11 cellular contexts compared by ENCODE assay signal in the genomic region with DNA sequence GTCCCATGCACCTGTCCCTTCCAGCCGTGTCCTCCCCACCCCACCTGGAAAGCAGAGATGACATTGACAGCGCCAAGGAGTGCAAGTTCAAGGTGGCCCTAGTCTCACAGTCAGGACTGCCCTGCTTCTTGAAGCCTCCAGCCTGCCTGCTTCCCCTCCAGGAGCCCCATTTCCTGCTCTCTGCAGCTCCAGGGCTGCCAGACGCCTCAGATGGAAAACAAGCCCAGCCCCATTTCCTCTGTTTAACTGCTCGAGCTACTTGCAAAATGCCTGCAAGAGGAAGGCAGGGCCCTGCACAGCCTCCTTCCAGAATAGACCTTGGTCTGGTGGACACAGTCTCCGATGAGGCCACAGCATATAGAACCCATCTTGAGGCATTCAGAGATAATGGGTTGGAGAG. TPM values are rescaled to one million over a fixed set of nuclear protein-coding genes. Genes with fewer than 3 reads are reported as not detected.
DNase-seq lines count a peak whose midpoint lies in the region; ATAC-seq and TF ChIP-seq lines count a peak whose summit lies in the region.
"Had no signal": no experiment of that assay in that cellular context is flagged by ENCODE, and none has a peak within 500 bp of the region (broad histone marks: within the 10 kb centered on the region; RNA-seq: fewer than 3 reads in every experiment).

No MANE protein-coding gene starts in this region.

- no peaks in the 10 kb centered on the region for H3K9me2 ChIP-seq in hepatocyte (replicated peaks; ENCODE audit: insufficient read depth)

- H3K4me1 Mint-ChIP-seq in T-helper 2 cell treated with Interferon-gamma antibody and Interleukin-4, amounts not matched to agents 5 μg/mL and 100 μg/mL, for 36 hours (ENCODE audit: low read depth) = peaks cover 59% of the 10 kb centered on the region

- POLR2A ChIA-PET in A673 (lab: Charles Lee; ENCODE audit: low non-redundant PET) = interaction anchor here (0.5 kb wide), 1 partner anchor 219 kb away, joined by 10 read pairs; no protein-coding TSS in a partner anchor

- no peaks in the 10 kb centered on the region for H3K79me2 ChIP-seq in hepatocyte

- H3K4me3 Mint-ChIP-seq in T-helper 2 cell treated with Interferon-gamma antibody and Interleukin-4, amounts not matched to agents 5 μg/mL and 100 μg/mL, for 36 hours = peak overlapping the region; percentile 30

- H3K27me3 Mint-ChIP-seq in T-helper 2 cell treated with Interferon-gamma antibody and Interleukin-4, amounts not matched to agents 5 μg/mL and 100 μg/mL, for 36 hours (ENCODE audit: low read depth) = peaks cover 6% of the 10 kb centered on the region

- no peaks in the 10 kb centered on the region for H3K36me3 ChIP-seq in A673 (ENCODE audit: insufficient read depth, low read length, poor library complexity, severe bottlenecking)
- H3K36me3 ChIP-seq in hepatocyte (replicated peaks; ENCODE audit: insufficient read depth, low read depth) = no peaks in the 10 kb centered on the region
- H3K36me3 ChIP-seq in testis (ENCODE audit: low read depth, missing control alignments) = no peaks in the 10 kb centered on the region

- H3K4me2 ChIP-seq in hepatocyte = no peak overlapping the region

- TF ChIP-seq CTCF in A673 (conservative IDR thresholded peaks at IDR 0.05; ENCODE audit: low read depth, low read length) (no peak), hepatocyte (IDR thresholded peaks at IDR 0.05; ENCODE audit: poor library complexity) (no peak), testis (IDR thresholded peaks at IDR 0.05) (no peak)

- H4K20me1 ChIP-seq in hepatocyte (ENCODE audit: insufficient read depth, poor library complexity, severe bottlenecking) = no peaks in the 10 kb centered on the region

- H3K27ac ChIP-seq in A673 (ENCODE audit: low read depth, low read length, poor library complexity, severe bottlenecking) (peak overlapping the region; percentile 43), hepatocyte (peak overlapping the region; percentile 42), testis (no peak overlapping the region)

- no TSS peak for BruUV-seq in A673 (replicated peaks; lab: Mats Ljungman, UMichigan)

- no peaks in the 10 kb centered on the region for H3K27me3 ChIP-seq in A673 (replicated peaks; ENCODE audit: insufficient read depth, low read depth, low read length, poor library complexity)
- no peaks in the 10 kb centered on the region for H3K27me3 ChIP-seq in hepatocyte
- no peaks in the 10 kb centered on the region for H3K27me3 ChIP-seq in testis

- 44% methylated on average over 5 of the region's 5 CpGs for WGBS in hepatocyte (ENCODE audit: low lambda C conversion rate, missing lambda C conversion rate)
- 56 to 74% methylated on average over 2 to 5 of the region's 5 CpGs for WGBS in testis, 2 donors

- H3K36me3 Mint-ChIP-seq in T-helper 2 cell treated with Interferon-gamma antibody and Interleukin-4, amounts not matched to agents 5 μg/mL and 100 μg/mL, for 36 hours (ENCODE audit: low read depth) = peaks cover 2% of the 10 kb centered on the region

- no peak overlapping the region for H2AFZ ChIP-seq in hepatocyte

- H3K4me3 ChIP-seq in A673 (ENCODE audit: low read depth, low read length, poor library complexity, severe bottlenecking) (no peak overlapping the region), hepatocyte (no peak overlapping the region), testis (no peak overlapping the region)
- H3K4me3 ChIP-seq: coronary artery had no signal

- no peak for ATAC-seq in HG02885 (IDR thresholded peaks at IDR 0.05; ENCODE audit: poor library complexity, unreplicated experiment)

- no peaks in the 10 kb centered on the region for H3K9me3 ChIP-seq in A673 (ENCODE audit: low read depth, low read length, poor library complexity, severe bottlenecking)
- no peaks in the 10 kb centered on the region for H3K9me3 ChIP-seq in hepatocyte (ENCODE audit: low read depth)
- H3K9me3 ChIP-seq in testis = no peaks in the 10 kb centered on the region

- TF ChIP-seq POLR2A in testis (IDR thresholded peaks at IDR 0.05) = no peak

- intact Hi-C loops in A673 (cut with micrococcal nuclease; ENCODE audit: unreplicated experiment) (loop anchor here (10.0 kb wide), 1 partner anchor 827 kb away; no protein-coding TSS in a partner anchor), testis (cut with DNase I; ENCODE audit: low total_unique reads) (no loop called here)

- H3K27ac Mint-ChIP-seq in T-helper 2 cell treated with Interferon-gamma antibody and Interleukin-4, amounts not matched to agents 5 μg/mL and 100 μg/mL, for 36 hours = no peak overlapping the region

- CTCF ChIA-PET in A673 (lab: Charles Lee) = interaction anchor here (0.7 kb wide), 1 partner anchor 27 kb away, joined by 3 read pairs; no protein-coding TSS in a partner anchor

- peaks cover 42% of the 10 kb centered on the region for H3K4me1 ChIP-seq in A673 (ENCODE audit: insufficient read depth, low read length, poor library complexity, severe bottlenecking)
- H3K4me1 ChIP-seq in hepatocyte (ENCODE audit: insufficient read depth) = peaks cover 29% of the 10 kb centered on the region
- peaks cover 29% of the 10 kb centered on the region for H3K4me1 ChIP-seq in testis

- no peaks in the 10 kb centered on the region for H3K9me3 Mint-ChIP-seq in T-helper 2 cell treated with Interferon-gamma antibody and Interleukin-4, amounts not matched to agents 5 μg/mL and 100 μg/mL, for 36 hours

- DNase-seq in A673 (ENCODE audit: low spot score) = peak; percentile 70
- peak; percentile 30 for DNase-seq in ELR (ENCODE audit: low read depth)
- no peak for DNase-seq in T-helper 2 cell treated with Interferon-gamma antibody and Interleukin-4, amounts not matched to agents 5 μg/mL and 100 μg/mL, for 36 hours (ENCODE audit: low spot score)
- peak; percentile 56 for DNase-seq in hepatocyte (ENCODE audit: low spot score)
- DNase-seq in testis = no peak
- no peak for DNase-seq in retina
- DNase-seq in NCI-H82 treated with DMSO at 0.1 percent for 48 hours (lab: John Stamatoyannopoulos, UW; ENCODE audit: unreplicated experiment) = no peak
- DNase-seq: DMS53, GOT3 had no signal

RNA-seq across cellular contexts. Expression of gene DGKZ, which starts 5.0 kb away (rescaled TPM):
- total RNA-seq in A673 (2021) = 139 and 145 TPM in 2 replicates
- total RNA-seq in hepatocyte = 26.6 and 28.2 TPM in 2 replicates
- 42.9 and 52.4 TPM in 2 replicates for polyA plus RNA-seq in hepatocyte
- total RNA-seq in testis = 100 to 1,000 TPM in 1 of 2 donors, 10 to 100 TPM in 1; 67.2 to 104 TPM
- polyA plus RNA-seq in testis (ENCODE audit: insufficient read depth, low read depth, low replicate concordance) = 33.8 TPM

RNA-seq across cellular contexts. Expression of gene MDK, which starts 39.2 kb away (rescaled TPM):
- total RNA-seq in A673 (2021) (252 and 397 TPM in 2 replicates), hepatocyte (515 and 562 TPM in 2 replicates), testis (10 to 100 TPM; 14.4 to 14.5 TPM)
- polyA plus RNA-seq in hepatocyte (1,225 and 1,549 TPM in 2 replicates), testis (ENCODE audit: insufficient read depth, low read depth, low replicate concordance) (51.5 TPM)

RNA-seq across cellular contexts. Expression of gene CHRM4, which starts 49.3 kb away (rescaled TPM):
- total RNA-seq in A673 (2021) (0.68 TPM in 1 of 2 replicates, not detected in the other), hepatocyte (0.30 and 0.84 TPM in 2 replicates), testis (10 to 100 TPM in 1 of 2 donors, 1 to 10 TPM in 1; 7.2 to 19.5 TPM)
- polyA plus RNA-seq in hepatocyte (0.30 TPM in 1 of 2 replicates, not detected in the other), testis (ENCODE audit: insufficient read depth, low read depth, low replicate concordance) (13.5 TPM)

Comparison
In these comparisons a context has a peak if more than half of its experiments do, and no peak if none do; other contexts are left out.
1. DNase-seq: peak in A673 (single experiment), ELR (single experiment) and hepatocyte (single experiment); none in T-helper 2 cell treated with Interferon-gamma antibody and Interleukin-4, amounts not matched to agents 5 μg/mL and 100 μg/mL, for 36 hours (single experiment), testis (single experiment), retina (single experiment) and NCI-H82 treated with DMSO at 0.1 percent for 48 hours (single experiment).
2. H3K27ac ChIP-seq: peak in A673 (single experiment) and hepatocyte (single experiment); none in testis (0 of 2).
3. RNA of gene MDK, which starts 39.2 kb away (total RNA-seq): 515 to 562 TPM in hepatocyte and 252 to 397 TPM in A673; 14.4 to 14.5 TPM in testis; every median in the first group is over 10 times any median in the second.